ENCODE assay signal across 19 cellular contexts in the genomic region with DNA sequence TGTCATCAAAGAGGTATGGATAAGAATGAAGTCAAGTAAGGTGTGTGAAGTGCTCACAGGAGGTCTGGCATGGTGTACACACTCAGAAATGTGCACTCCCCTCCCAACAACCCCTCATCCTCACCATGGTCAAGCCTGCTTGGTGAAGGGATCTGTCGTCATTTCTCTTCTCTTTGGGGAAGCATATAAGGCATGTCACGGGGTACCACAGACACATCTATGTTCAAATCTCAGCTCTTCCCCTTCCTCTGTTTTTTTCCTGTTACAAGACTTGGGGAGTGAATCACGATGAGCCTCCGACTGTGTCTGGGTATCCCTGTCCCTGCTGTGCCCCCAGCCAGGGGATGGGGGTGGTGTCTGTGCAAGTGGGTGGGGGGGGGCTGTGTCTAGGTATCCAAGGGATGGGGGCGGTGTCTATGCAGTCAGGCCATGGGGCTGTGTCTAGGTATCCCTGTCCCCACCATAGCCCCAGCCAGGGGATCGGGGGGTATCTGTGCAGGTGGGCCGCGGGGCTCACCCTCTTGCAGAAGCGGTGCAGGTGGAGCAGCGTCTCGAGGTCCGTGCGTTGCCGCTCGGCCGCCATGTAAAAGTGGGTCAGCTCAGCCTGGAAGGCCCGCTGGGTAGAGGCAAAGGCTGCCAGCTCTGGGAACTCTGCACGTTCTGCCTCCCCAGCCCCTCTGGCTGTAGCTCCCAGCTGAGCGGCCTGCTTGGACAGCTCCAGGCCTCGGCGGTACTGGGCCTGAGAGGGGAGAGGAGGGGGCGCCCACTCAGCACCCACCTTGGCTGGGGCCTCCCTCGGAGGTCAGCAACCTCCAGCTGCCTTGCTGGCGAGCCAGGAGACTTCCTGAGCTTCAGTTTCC. TPM values are rescaled to one million over a fixed set of nuclear protein-coding genes. Genes with fewer than 3 reads are reported as not detected.
DNase-seq lines count a peak whose midpoint lies in the region; ATAC-seq, FAIRE-seq and TF ChIP-seq lines count a peak whose summit lies in the region.
"Had no signal": no experiment of that assay in that cellular context is flagged by ENCODE, and none has a peak within 500 bp of the region (broad histone marks: within the 10 kb centered on the region; RNA-seq: fewer than 3 reads in every experiment).

No MANE protein-coding gene starts in this region.

- no peak for TF ChIP-seq EP300 in A549 (IDR thresholded peaks at IDR 0.05)
- no peak for TF ChIP-seq EP300 in H1 (IDR thresholded peaks at IDR 0.05; ENCODE audit: borderline replicate concordance in 1 of 2, low read depth in 2 of 2, low read length in 2 of 2)

- H3K9me3 ChIP-seq in A549 (no peaks in the 10 kb centered on the region), IMR-90 (ENCODE audit: control insufficient read depth, insufficient read depth, low read length) (no peaks in the 10 kb centered on the region), H1 (ENCODE audit: insufficient read depth in 2 of 2, low read depth in 1 of 2, low read length in 1 of 2) (no peaks in the 10 kb centered on the region), osteoblast (ENCODE audit: low read depth, low read length) (no peaks in the 10 kb centered on the region), Caco-2 (no peaks in the 10 kb centered on the region)
- H3K9me3 ChIP-seq: left lung, upper lobe of right lung had no signal

- BruUV-seq in IMR-90 (replicated peaks; lab: Mats Ljungman, UMichigan) (no TSS peak), Caco-2 (replicated peaks; lab: Mats Ljungman, UMichigan) (no TSS peak)

- POLR2A ChIA-PET in A549 (lab: Yijun Ruan, JAX) (interaction anchor here (0.8 to 2.7 kb wide), 6 partner anchors 44 to 183 kb away, joined by 3 to 11 read pairs (median 4); no protein-coding TSS in a partner anchor), IMR-90 (lab: Charles Lee; ENCODE audit: unreplicated experiment) (no interaction called here), H1 (lab: Charles Lee; ENCODE audit: partially characterized antibody) (no interaction called here), Caco-2 (lab: Charles Lee) (no interaction called here)

- H3K36me3 ChIP-seq in IMR-90 (ENCODE audit: control insufficient read depth, insufficient read depth, low read length), result no peaks in the 10 kb centered on the region
- no peaks in the 10 kb centered on the region for H3K36me3 ChIP-seq in H1 (ENCODE audit: control insufficient read depth in 2 of 4, insufficient read depth in 4 of 4, low read length in 3 of 4)
- H3K36me3 ChIP-seq in osteoblast (ENCODE audit: insufficient read depth, low read length), result no peaks in the 10 kb centered on the region
- H3K36me3 ChIP-seq in Caco-2 (ENCODE audit: control insufficient read depth, insufficient read depth, low read length), result no peaks in the 10 kb centered on the region
- H3K36me3 ChIP-seq: left lung, upper lobe of right lung had no signal

- no peak overlapping the region for H2BK12ac ChIP-seq in H1 (ENCODE audit: low read depth, low read length)

- H3K9me3 Mint-ChIP-seq in endothelial cell (ENCODE audit: unreplicated experiment) (no peaks in the 10 kb centered on the region), Caco-2 (ENCODE audit: unreplicated experiment) (no peaks in the 10 kb centered on the region)
- H3K9me3 Mint-ChIP-seq: activated CD4-positive, alpha-beta T cell treated with anti-CD3 and anti-CD28 coated beads, Interleukin-2, amount 10 ng/mL, durations not matched to agents 24 days and 14 days had no signal

- peak overlapping the region; percentile 93 for H2BK15ac ChIP-seq in IMR-90 (ENCODE audit: low read depth, low read length)
- H2BK15ac ChIP-seq in H1 (ENCODE audit: low read length), result no peak overlapping the region

- H4K20me1 ChIP-seq in IMR-90 (ENCODE audit: insufficient read depth, low read length), result no peaks in the 10 kb centered on the region
- no peaks in the 10 kb centered on the region for H4K20me1 ChIP-seq in H1 (replicated peaks in 1 of 2; ENCODE audit: control insufficient read depth in 1 of 2, insufficient read depth in 2 of 2, low read length in 2 of 2)
- H4K20me1 ChIP-seq in osteoblast (ENCODE audit: insufficient read depth, low read length), result no peaks in the 10 kb centered on the region

- CTCF ChIA-PET in A549 (lab: Yijun Ruan, JAX), result interaction anchor here (0.6 to 23.9 kb wide), 12 partner anchors 9 to 653 kb away, joined by 3 to 818 read pairs (median 3); a partner anchor contains a TSS
- CTCF ChIA-PET in IMR-90 (lab: Yijun Ruan, JAX), result interaction anchor here (0.6 to 1.6 kb wide), 4 partner anchors 102 to 159 kb away, joined by 3 to 5 read pairs (median 3); no protein-coding TSS in a partner anchor
- CTCF ChIA-PET in H1 (lab: Charles Lee; ENCODE audit: partially characterized antibody), result interaction anchor here (0.6 to 17.3 kb wide), 15 partner anchors 9 to 170 kb away, joined by 3 to 198 read pairs (median 3); no protein-coding TSS in a partner anchor
- CTCF ChIA-PET in Caco-2 (lab: Charles Lee), result interaction anchor here (0.6 to 5.7 kb wide), 8 partner anchors 10 to 166 kb away, joined by 3 to 147 read pairs (median 4); no protein-coding TSS in a partner anchor

- H2BK5ac ChIP-seq in IMR-90 (ENCODE audit: low read depth, low read length, poor library complexity, severe bottlenecking) (peak overlapping the region; percentile 98), H1 (ENCODE audit: low read depth, low read length) (no peak overlapping the region)

- TF ChIP-seq POLR2A in A549 (IDR thresholded peaks at IDR 0.05; ENCODE audit: low read length) (no peak), IMR-90 (IDR thresholded peaks at IDR 0.05; ENCODE audit: low read depth, low read length) (no peak), H1 (IDR thresholded peaks at IDR 0.05; ENCODE audit: control extremely low read depth in 1 of 2, low read depth in 2 of 2, low read length in 2 of 2) (no peak)

- no peak for DNase-seq in A549 (ENCODE audit: low read depth in 1 of 2, low spot score in 1 of 2)
- DNase-seq in IMR-90, result no peak
- DNase-seq in H1 (ENCODE audit: low read depth in 1 of 2, low spot score in 2 of 2), result no peak
- peak; percentile 87 for DNase-seq in osteoblast (ENCODE audit: insufficient read length, low spot score, missing footprints)
- DNase-seq in endothelial cell (ENCODE audit: low spot score), result no peak
- DNase-seq in NCI-H2107 (lab: John Stamatoyannopoulos, UW), result no peak
- no peak for DNase-seq in Caco-2
- DNase-seq: activated CD4-positive, alpha-beta T cell treated with anti-CD3 and anti-CD28 coated beads, Interleukin-2, amount 10 ng/mL, durations not matched to agents 24 days and 14 days; activated CD8-positive, alpha-beta memory T cell treated with anti-CD3 and anti-CD28 coated beads, Interleukin-2, amount 50 U/mL, for 4 hours; activated naive CD4-positive, alpha-beta T cell; NCI-H2081 treated with DMSO at 0.1 percent for 48 hours; NCI-H510A treated with DMSO at 0.1 percent for 48 hours; stimulated activated CD4-positive, alpha-beta T cell treated with anti-CD3 and anti-CD28 coated beads, Interleukin-12 subunit alpha, Interleukin-12 subunit beta, amount 100 ng/mL, for 4 hours had no signal

- intact Hi-C loops in IMR-90 (cut with micrococcal nuclease) (loop anchor here (2.0 kb wide), 1 partner anchor 44 kb away; no protein-coding TSS in a partner anchor), Caco-2 (cut with micrococcal nuclease; ENCODE audit: unreplicated experiment) (no loop called here)

- dilution Hi-C loops in IMR-90 (cut with HindIII; ENCODE audit: low sequenced_read_pairs, unreplicated experiment), result no loop called here

- no peak overlapping the region for H3K4me3 ChIP-seq in A549
- H3K4me3 ChIP-seq in IMR-90 (ENCODE audit: insufficient read depth, low read depth, low read length), result no peak overlapping the region
- H3K4me3 ChIP-seq in H1 (ENCODE audit: extremely low read depth in 1 of 4, insufficient read depth in 2 of 4, low read depth in 3 of 4, low read length in 4 of 4), result no peak overlapping the region
- H3K4me3 ChIP-seq in osteoblast (ENCODE audit: insufficient read depth, low read length), result peak overlapping the region; percentile 20
- no peak overlapping the region for H3K4me3 ChIP-seq in Caco-2 (ENCODE audit: low read depth, low read length)
- H3K4me3 ChIP-seq: left lung, upper lobe of right lung had no signal

- H3K4me2 ChIP-seq in A549, result peak overlapping the region; percentile 70
- H3K4me2 ChIP-seq in IMR-90 (ENCODE audit: low read depth, low read length), result peak overlapping the region; percentile 48
- H3K4me2 ChIP-seq in H1 (ENCODE audit: insufficient read depth in 1 of 2, low read depth in 2 of 2, low read length in 2 of 2), result no peak overlapping the region
- H3K4me2 ChIP-seq in osteoblast (ENCODE audit: insufficient read depth, low read length), result peak overlapping the region; percentile 47

- peaks cover 0 to 35% of the 10 kb centered on the region in 2 experiments; a peak in 2 of 4 replicates for H3K79me1 ChIP-seq in IMR-90 (ENCODE audit: low read depth in 1 of 2, low read length in 2 of 2)
- no peaks in the 10 kb centered on the region; the same call in 1 of the 2 replicates for H3K79me1 ChIP-seq in H1 (ENCODE audit: low read depth, low read length)

- H4K91ac ChIP-seq in IMR-90 (ENCODE audit: insufficient read depth, low read depth, low read length) (peak overlapping the region; percentile 100), H1 (replicated peaks; ENCODE audit: insufficient read length, low read length) (no peak overlapping the region)

- H3K4me1 ChIP-seq in A549 (peaks cover 51% of the 10 kb centered on the region), IMR-90 (ENCODE audit: control insufficient read depth, insufficient read depth, low read length) (peaks cover 24% of the 10 kb centered on the region), H1 (replicated peaks in 1 of 4; ENCODE audit: control insufficient read depth in 3 of 4, insufficient read depth in 4 of 4, low read length in 3 of 4) (peaks cover 0 to 3% (median 0%) of the 10 kb centered on the region in 4 experiments; a peak in 3 of 7 replicates), osteoblast (ENCODE audit: insufficient read depth, low read length) (peaks cover 27% of the 10 kb centered on the region), Caco-2 (peaks cover 13% of the 10 kb centered on the region)
- H3K4me1 ChIP-seq: upper lobe of right lung had no signal

- H3K9me1 ChIP-seq in IMR-90 (ENCODE audit: insufficient read depth, low read length), result peaks cover 18% of the 10 kb centered on the region; the same call in 1 of the 2 replicates

- H3K56ac ChIP-seq in IMR-90 (ENCODE audit: extremely low read depth, insufficient read depth, low read length) (peak overlapping the region; percentile 99), H1 (replicated peaks; ENCODE audit: insufficient read length, low read depth, low read length) (no peak overlapping the region)

- H2BK120ac ChIP-seq in IMR-90 (ENCODE audit: low read depth, low read length), result peak overlapping the region; percentile 100
- no peak overlapping the region for H2BK120ac ChIP-seq in H1 (replicated peaks; ENCODE audit: low read depth, low read length)

- no peak overlapping the region for H3K4me3 Mint-ChIP-seq in endothelial cell (ENCODE audit: unreplicated experiment)
- no peak overlapping the region for H3K4me3 Mint-ChIP-seq in Caco-2 (ENCODE audit: unreplicated experiment)
- H3K4me3 Mint-ChIP-seq: activated CD4-positive, alpha-beta T cell treated with anti-CD3 and anti-CD28 coated beads, Interleukin-2, amount 10 ng/mL, durations not matched to agents 24 days and 14 days had no signal

- peak overlapping the region; percentile 96 for H2AK9ac ChIP-seq in IMR-90 (replicated peaks; ENCODE audit: low read depth, low read length, poor library complexity)

- peak overlapping the region; percentile 81 for H2AFZ ChIP-seq in IMR-90 (replicated peaks; ENCODE audit: low read length, poor library complexity)
- no peak overlapping the region for H2AFZ ChIP-seq in H1 (ENCODE audit: low read length)
- no peak overlapping the region for H2AFZ ChIP-seq in osteoblast (ENCODE audit: low read length)

- H3K18ac ChIP-seq in IMR-90 (ENCODE audit: low read depth, low read length) (peak overlapping the region; percentile 79), H1 (ENCODE audit: extremely low read depth, low read length) (no peak overlapping the region)

- H3K4ac ChIP-seq in IMR-90 (ENCODE audit: low read depth, low read length) (peak overlapping the region; percentile 99), H1 (replicated peaks; ENCODE audit: insufficient read length, low read depth, low read length) (no peak overlapping the region)

- H4K5ac ChIP-seq in IMR-90 (ENCODE audit: low read depth, low read length) (peak overlapping the region; percentile 88), H1 (ENCODE audit: insufficient read length, low read depth, low read length) (no peak overlapping the region)

- H3K9ac ChIP-seq in IMR-90 (ENCODE audit: low read depth, low read length) (peak overlapping the region; percentile 74), H1 (replicated peaks in 1 of 4; ENCODE audit: extremely low read depth in 1 of 4, low read depth in 3 of 4, low read length in 3 of 4) (no peak overlapping the region)

- H3K27me3 ChIP-seq in IMR-90 (ENCODE audit: control insufficient read depth, insufficient read depth, low read length), result no peaks in the 10 kb centered on the region
- no peaks in the 10 kb centered on the region for H3K27me3 ChIP-seq in H1 (replicated peaks in 1 of 4; ENCODE audit: control insufficient read depth in 3 of 4, extremely low read depth in 1 of 4, insufficient read depth in 3 of 4, low read length in 3 of 4)
- H3K27me3 ChIP-seq in osteoblast (ENCODE audit: insufficient read depth, low read length), result no peaks in the 10 kb centered on the region
- H3K27me3 ChIP-seq in Caco-2 (replicated peaks; ENCODE audit: control insufficient read depth, insufficient read depth, low read length), result no peaks in the 10 kb centered on the region
- H3K27me3 ChIP-seq: left lung, upper lobe of right lung had no signal

- 87% methylated on average over 6 of the region's 24 CpGs for WGBS in A549 (ENCODE audit: missing lambda C conversion rate)
- 100% methylated on average over 4 of the region's 24 CpGs; no CpG with 5 or more reads in 1 of the 2 experiments for WGBS in IMR-90 (ENCODE audit: extremely low coverage in 2 of 2, insufficient read length in 1 of 2), 2 experiments
- 85% methylated on average over 20 of the region's 24 CpGs; no CpG with 5 or more reads in 1 of the 2 experiments for WGBS in H1 (ENCODE audit: extremely low coverage in 1 of 2, insufficient coverage in 1 of 2, insufficient read length in 1 of 2, insufficient replicate concordance in 2 of 2, low coverage in 1 of 2, low lambda C conversion rate in 2 of 2, missing lambda C conversion rate in 1 of 2), 2 experiments

- H4K8ac ChIP-seq in IMR-90 (ENCODE audit: low read depth in 2 of 2, low read length in 2 of 2) (peak overlapping the region; percentile 91 to 99), H1 (ENCODE audit: extremely low read depth, insufficient read depth, low read length) (peak overlapping the region; percentile 41; the same call in 1 of the 2 replicates)

- H3K4me1 Mint-ChIP-seq in endothelial cell (ENCODE audit: unreplicated experiment), result no peaks in the 10 kb centered on the region
- no peaks in the 10 kb centered on the region for H3K4me1 Mint-ChIP-seq in Caco-2 (ENCODE audit: low read depth, unreplicated experiment)
- H3K4me1 Mint-ChIP-seq: activated CD4-positive, alpha-beta T cell treated with anti-CD3 and anti-CD28 coated beads, Interleukin-2, amount 10 ng/mL, durations not matched to agents 24 days and 14 days had no signal

- H3K14ac ChIP-seq in IMR-90 (replicated peaks; ENCODE audit: low read depth, low read length) (peak overlapping the region; percentile 99), H1 (ENCODE audit: insufficient read length) (no peak overlapping the region)

- no peaks in the 10 kb centered on the region for H3K79me2 ChIP-seq in H1 (ENCODE audit: control insufficient read depth in 1 of 2, insufficient read depth in 2 of 2, low read length in 2 of 2)
- H3K79me2 ChIP-seq in osteoblast (ENCODE audit: insufficient read depth, low read length), result no peaks in the 10 kb centered on the region

- H3K27ac Mint-ChIP-seq in endothelial cell (ENCODE audit: unreplicated experiment) (no peak overlapping the region), Caco-2 (ENCODE audit: unreplicated experiment) (no peak overlapping the region)
- H3K27ac Mint-ChIP-seq: activated CD4-positive, alpha-beta T cell treated with anti-CD3 and anti-CD28 coated beads, Interleukin-2, amount 10 ng/mL, durations not matched to agents 24 days and 14 days had no signal

- no peak for TF ChIP-seq CTCF in A549 (IDR thresholded peaks at IDR 0.05)
- TF ChIP-seq CTCF in IMR-90 (conservative IDR thresholded peaks at IDR 0.05; ENCODE audit: low read depth, low read length), result no peak
- no peak for TF ChIP-seq CTCF in H1 (IDR thresholded peaks at IDR 0.05; ENCODE audit: control extremely low read depth in 1 of 3, insufficient read depth in 1 of 3, low read depth in 1 of 3, low read length in 3 of 3)
- TF ChIP-seq CTCF in osteoblast (IDR thresholded peaks at IDR 0.05; ENCODE audit: extremely low read depth, low read depth, low read length), result no peak
- no peak for TF ChIP-seq CTCF in endothelial cell (IDR thresholded peaks at IDR 0.05; ENCODE audit: unreplicated experiment)
- TF ChIP-seq CTCF in Caco-2 (IDR thresholded peaks at IDR 0.05; ENCODE audit: insufficient read depth in 1 of 2, low read depth in 1 of 2, low read length in 1 of 2, severe bottlenecking in 1 of 2, unreplicated experiment in 1 of 2), result no peak

- in situ Hi-C loops in IMR-90 (cut with MboI; ENCODE audit: low sequenced_read_pairs), result loop anchor here (5.0 kb wide), 1 partner anchor 50 kb away; a partner anchor contains a TSS

- H3K27me3 Mint-ChIP-seq in endothelial cell (ENCODE audit: unreplicated experiment) (peaks cover 7% of the 10 kb centered on the region), Caco-2 (ENCODE audit: insufficient read depth, unreplicated experiment) (no peaks in the 10 kb centered on the region)
- H3K27me3 Mint-ChIP-seq: activated CD4-positive, alpha-beta T cell treated with anti-CD3 and anti-CD28 coated beads, Interleukin-2, amount 10 ng/mL, durations not matched to agents 24 days and 14 days had no signal

- TF ChIP-seq RAD21 in A549 (conservative IDR thresholded peaks at IDR 0.05 in 1 of 2, IDR thresholded peaks at IDR 0.05 in 1 of 2) (no peak), IMR-90 (IDR thresholded peaks at IDR 0.05; ENCODE audit: low read length) (no peak), H1 (IDR thresholded peaks at IDR 0.05 in 1 of 2, conservative IDR thresholded peaks at IDR 0.05 in 1 of 2; ENCODE audit: low read depth in 2 of 2, low read length in 2 of 2) (no peak)

- H3K23ac ChIP-seq in IMR-90 (ENCODE audit: low read depth, low read length) (peak overlapping the region; percentile 99), H1 (ENCODE audit: insufficient read length) (no peak overlapping the region)

- H3K36me3 Mint-ChIP-seq in endothelial cell (ENCODE audit: low read depth, unreplicated experiment) (no peaks in the 10 kb centered on the region), Caco-2 (ENCODE audit: insufficient read depth, unreplicated experiment) (no peaks in the 10 kb centered on the region)

- ATAC-seq in A549, result no peak; a peak in 1 of 6 replicates
- peak; percentile 3 for ATAC-seq in IMR-90 (ENCODE audit: low read depth)
- no peak for ATAC-seq in HG03457 (IDR thresholded peaks at IDR 0.05; ENCODE audit: unreplicated experiment)
- ATAC-seq: upper lobe of right lung had no signal

- FAIRE-seq in A549 (lab: Jason Lieb, UNC) (no peak), H1 (lab: Jason Lieb, UNC) (no peak)
- FAIRE-seq: colon, frontal cortex had no signal

- H3K27ac ChIP-seq in A549 (peak overlapping the region; percentile 90 to 98), IMR-90 (ENCODE audit: insufficient read depth, low read length) (peak overlapping the region; percentile 90), H1 (ENCODE audit: low read depth, low read length) (no peak overlapping the region), osteoblast (ENCODE audit: low read depth, low read length) (peak overlapping the region; percentile 93)
- H3K27ac ChIP-seq: left lung, upper lobe of right lung had no signal

- H3K23me2 ChIP-seq in H1 (ENCODE audit: low read depth, low read length), result no peaks in the 10 kb centered on the region

- H2BK20ac ChIP-seq in IMR-90 (ENCODE audit: low read depth, low read length) (peak overlapping the region; percentile 100), H1 (ENCODE audit: low read length) (no peak overlapping the region)

- H2AK5ac ChIP-seq in IMR-90 (ENCODE audit: low read depth, low read length) (peak overlapping the region; percentile 92), H1 (ENCODE audit: low read depth, low read length) (no peak overlapping the region)

RNA-seq across cellular contexts. Expression of a gene that starts 43.6 kb away (rescaled TPM):
- polyA plus RNA-seq in A549 (2011; rRNA removed) (0.04 and 0.05 TPM in 2 replicates), A549 (2017; fragmentation: RNase III; extraction: RNeasy Plus Mini Kit Qiagen cat#74134 plus additional on column Dnase treatment) (0.13 to 0.25 TPM (median 0.21 TPM) in 3 replicates), IMR-90 (2012; rRNA removed) (4.7 and 5.1 TPM in 2 replicates), H1 (2011; rRNA removed) (0.23 and 0.27 TPM in 2 replicates)
- 0.07 and 0.10 TPM in 2 replicates for polyA plus RNA-seq in A549 (2012; cell fraction: cytosol; rRNA removed)
- 0.28 and 0.33 TPM in 2 replicates for polyA plus RNA-seq in A549 (2012; cell fraction: nucleus; rRNA removed)
- polyA minus RNA-seq in A549 (2011; rRNA and poly(A)+ RNA removed), result 0.17 and 0.24 TPM in 2 replicates
- total RNA-seq in IMR-90 (2012; rRNA removed) (2.2 and 2.5 TPM in 2 replicates), osteoblast (2.5 and 2.7 TPM in 2 replicates), endothelial cell (ENCODE audit: unreplicated experiment) (not detected), Caco-2 (2022) (0.19 and 0.20 TPM in 2 replicates)
- 1.7 and 2.4 TPM in 2 replicates for polyA plus RNA-seq in IMR-90 (2012; cell fraction: cytosol; rRNA removed)
- 18.1 and 26.1 TPM in 2 replicates for polyA plus RNA-seq in IMR-90 (2012; cell fraction: nucleus; rRNA removed; ENCODE audit: low replicate concordance)
- total RNA-seq in H1 (2021; fragmentation: NEBNext Ultra II Directional; extraction: Animal tissue kit (Norgen Biotek cat#: 25700)), result not detected in 2 replicates
- 0.10 TPM for polyA plus RNA-seq in H1 (2011; cell fraction: cytosol; rRNA removed)
- 0.26 TPM for polyA plus RNA-seq in H1 (2011; cell fraction: nucleus; rRNA removed)
- polyA plus RNA-seq in H1 (2012, experiment 1 of 2), result 0.14 to 0.28 TPM (median 0.20 TPM) in 4 replicates
- polyA plus RNA-seq in H1 (2012, experiment 2 of 2), result 0.26 TPM
- 0.08 TPM for polyA plus RNA-seq in H1 (2013, experiment 1 of 2)
- 0.07 TPM for polyA plus RNA-seq in H1 (2013, experiment 2 of 2)
- polyA minus RNA-seq in H1 (2011; rRNA and poly(A)+ RNA removed), result 0.07 and 0.09 TPM in 2 replicates
- not detected for polyA minus RNA-seq in H1 (2011; cell fraction: cytosol; rRNA and poly(A)+ RNA removed)
- 0.50 TPM for polyA minus RNA-seq in H1 (2011; cell fraction: nucleus; rRNA and poly(A)+ RNA removed)
- total RNA-seq: activated CD4-positive, alpha-beta T cell treated with anti-CD3 and anti-CD28 coated beads, Interleukin-2, amount 10 ng/mL, durations not matched to agents 24 days and 14 days; SK-MEL-5 had no signal

RNA-seq across cellular contexts. Expression of a gene that starts 51.9 kb away (rescaled TPM):
- polyA plus RNA-seq in A549 (2011; rRNA removed) (173 TPM in 2 replicates), A549 (2017; fragmentation: RNase III; extraction: RNeasy Plus Mini Kit Qiagen cat#74134 plus additional on column Dnase treatment) (348 to 469 TPM (median 441 TPM) in 3 replicates), IMR-90 (2012; rRNA removed) (239 and 292 TPM in 2 replicates), H1 (2011; rRNA removed) (0.86 and 1.5 TPM in 2 replicates)
- polyA plus RNA-seq in A549 (2012; cell fraction: cytosol; rRNA removed), result 164 and 192 TPM in 2 replicates
- 241 and 325 TPM in 2 replicates for polyA plus RNA-seq in A549 (2012; cell fraction: nucleus; rRNA removed)
- 181 and 216 TPM in 2 replicates for polyA minus RNA-seq in A549 (2011; rRNA and poly(A)+ RNA removed)
- total RNA-seq in IMR-90 (2012; rRNA removed) (237 and 268 TPM in 2 replicates), osteoblast (78.2 and 137 TPM in 2 replicates), endothelial cell (ENCODE audit: unreplicated experiment) (216 TPM), Caco-2 (2022) (138 and 162 TPM in 2 replicates)
- 370 and 502 TPM in 2 replicates for polyA plus RNA-seq in IMR-90 (2012; cell fraction: cytosol; rRNA removed)
- 218 and 328 TPM in 2 replicates for polyA plus RNA-seq in IMR-90 (2012; cell fraction: nucleus; rRNA removed; ENCODE audit: low replicate concordance)
- total RNA-seq in H1 (2021; fragmentation: NEBNext Ultra II Directional; extraction: Animal tissue kit (Norgen Biotek cat#: 25700)), result 1.0 and 1.3 TPM in 2 replicates
- polyA plus RNA-seq in H1 (2011; cell fraction: cytosol; rRNA removed), result 0.92 TPM
- 1.9 TPM for polyA plus RNA-seq in H1 (2011; cell fraction: nucleus; rRNA removed)
- 0.77 to 1.3 TPM (median 1.1 TPM) in 4 replicates for polyA plus RNA-seq in H1 (2012, experiment 1 of 2)
- polyA plus RNA-seq in H1 (2012, experiment 2 of 2), result 1.0 TPM
- 0.73 TPM for polyA plus RNA-seq in H1 (2013, experiment 1 of 2)
- polyA plus RNA-seq in H1 (2013, experiment 2 of 2), result 0.79 TPM
- 0.50 and 1.8 TPM in 2 replicates for polyA minus RNA-seq in H1 (2011; rRNA and poly(A)+ RNA removed)
- polyA minus RNA-seq in H1 (2011; cell fraction: cytosol; rRNA and poly(A)+ RNA removed), result 1.2 TPM
- polyA minus RNA-seq in H1 (2011; cell fraction: nucleus; rRNA and poly(A)+ RNA removed), result 0.90 TPM

Comparison
In these comparisons a context has a peak if more than half of its experiments do, and no peak if none do; other contexts are left out.
1. H3K4me2 ChIP-seq: peak in A549 (single experiment), IMR-90 (single experiment) and osteoblast (single experiment); none in H1 (0 of 2).
2. RNA of a gene that starts 51.9 kb away (total RNA-seq): 237 to 268 TPM in IMR-90, 216 TPM in endothelial cell (single experiment), 138 to 162 TPM in Caco-2 and 78.2 to 137 TPM in osteoblast; 1.0 to 1.3 TPM in H1; every median in the first group is over 10 times any median in the second.